1 cellular context compared by ENCODE assay signal in the genomic region with DNA sequence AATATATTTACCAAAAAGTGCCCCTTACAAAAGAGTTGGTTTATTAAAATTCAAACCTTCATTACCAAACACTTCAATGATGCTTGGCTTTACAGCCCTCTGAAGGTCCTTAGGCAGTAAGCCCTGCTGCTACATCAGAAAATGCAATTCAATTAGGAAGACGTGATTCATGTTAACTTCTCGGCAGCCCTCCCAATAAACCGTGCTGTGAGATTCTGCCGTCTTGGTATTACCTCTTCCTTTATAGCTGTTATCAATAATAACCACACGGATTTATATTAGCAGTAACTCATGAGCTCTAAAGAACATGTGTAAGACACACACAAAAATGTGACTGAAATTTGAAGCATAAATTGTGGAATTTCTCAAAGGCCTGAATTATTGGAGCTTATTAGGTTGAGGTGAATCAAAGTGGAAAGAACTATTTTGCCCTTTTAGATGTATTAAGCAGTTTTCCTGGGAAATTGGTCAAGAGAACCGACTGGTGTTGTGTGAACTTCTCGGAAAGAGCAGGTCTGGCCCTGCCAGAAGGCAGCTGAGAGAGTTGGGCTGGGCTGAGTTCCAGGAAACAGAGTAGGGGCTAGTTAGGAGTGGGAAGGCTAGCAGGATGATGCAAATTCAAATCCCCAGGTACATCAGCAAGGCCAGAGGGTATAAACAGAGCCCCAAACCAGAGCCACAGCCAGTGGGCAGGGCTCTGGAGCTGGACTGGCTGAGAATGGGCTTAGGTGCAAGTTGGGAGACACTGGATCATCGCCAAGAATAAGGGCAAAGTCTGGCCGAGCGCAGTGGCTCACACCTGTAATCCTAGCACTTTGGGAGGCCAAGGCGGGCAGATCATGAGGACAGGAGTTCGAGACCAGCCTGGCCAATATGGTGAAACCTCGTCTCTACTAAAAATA.
A peak's percentile ranks its signal among the peaks of the same experiment; 100 is the strongest.
TF ChIP-seq lines count a peak whose summit lies in the region.

No MANE protein-coding gene starts in this region.

TF ChIP-seq in HEK293, 187 proteins besides CTCF, POLR2A, EP300 and RAD21 (continued from another document):
- TF ChIP-seq, protein P1, sequence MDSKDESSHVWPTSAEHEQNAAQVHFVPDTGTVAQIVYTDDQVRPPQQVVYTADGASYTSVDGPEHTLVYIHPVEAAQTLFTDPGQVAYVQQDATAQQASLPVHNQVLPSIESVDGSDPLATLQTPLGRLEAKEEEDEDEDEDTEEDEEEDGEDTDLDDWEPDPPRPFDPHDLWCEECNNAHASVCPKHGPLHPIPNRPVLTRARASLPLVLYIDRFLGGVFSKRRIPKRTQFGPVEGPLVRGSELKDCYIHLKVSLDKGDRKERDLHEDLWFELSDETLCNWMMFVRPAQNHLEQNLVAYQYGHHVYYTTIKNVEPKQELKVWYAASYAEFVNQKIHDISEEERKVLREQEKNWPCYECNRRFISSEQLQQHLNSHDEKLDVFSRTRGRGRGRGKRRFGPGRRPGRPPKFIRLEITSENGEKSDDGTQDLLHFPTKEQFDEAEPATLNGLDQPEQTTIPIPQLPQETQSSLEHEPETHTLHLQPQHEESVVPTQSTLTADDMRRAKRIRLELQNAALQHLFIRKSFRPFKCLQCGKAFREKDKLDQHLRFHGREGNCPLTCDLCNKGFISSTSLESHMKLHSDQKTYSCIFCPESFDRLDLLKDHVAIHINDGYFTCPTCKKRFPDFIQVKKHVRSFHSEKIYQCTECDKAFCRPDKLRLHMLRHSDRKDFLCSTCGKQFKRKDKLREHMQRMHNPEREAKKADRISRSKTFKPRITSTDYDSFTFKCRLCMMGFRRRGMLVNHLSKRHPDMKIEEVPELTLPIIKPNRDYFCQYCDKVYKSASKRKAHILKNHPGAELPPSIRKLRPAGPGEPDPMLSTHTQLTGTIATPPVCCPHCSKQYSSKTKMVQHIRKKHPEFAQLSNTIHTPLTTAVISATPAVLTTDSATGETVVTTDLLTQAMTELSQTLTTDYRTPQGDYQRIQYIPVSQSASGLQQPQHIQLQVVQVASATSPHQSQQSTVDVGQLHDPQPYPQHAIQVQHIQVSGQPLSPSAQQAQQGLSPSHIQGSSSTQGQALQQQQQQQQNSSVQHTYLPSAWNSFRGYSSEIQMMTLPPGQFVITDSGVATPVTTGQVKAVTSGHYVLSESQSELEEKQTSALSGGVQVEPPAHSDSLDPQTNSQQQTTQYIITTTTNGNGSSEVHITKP (tag by site-specific recombination; IDR thresholded peaks at IDR 0.05): 0 out of 2 replicates have a peak, but pooled peaks have one; percentile 13
- TF ChIP-seq KLF7 (tag by site-specific recombination; IDR thresholded peaks at IDR 0.05; ENCODE audit: borderline replicate concordance): no peak
- TF ChIP-seq, protein P2, sequence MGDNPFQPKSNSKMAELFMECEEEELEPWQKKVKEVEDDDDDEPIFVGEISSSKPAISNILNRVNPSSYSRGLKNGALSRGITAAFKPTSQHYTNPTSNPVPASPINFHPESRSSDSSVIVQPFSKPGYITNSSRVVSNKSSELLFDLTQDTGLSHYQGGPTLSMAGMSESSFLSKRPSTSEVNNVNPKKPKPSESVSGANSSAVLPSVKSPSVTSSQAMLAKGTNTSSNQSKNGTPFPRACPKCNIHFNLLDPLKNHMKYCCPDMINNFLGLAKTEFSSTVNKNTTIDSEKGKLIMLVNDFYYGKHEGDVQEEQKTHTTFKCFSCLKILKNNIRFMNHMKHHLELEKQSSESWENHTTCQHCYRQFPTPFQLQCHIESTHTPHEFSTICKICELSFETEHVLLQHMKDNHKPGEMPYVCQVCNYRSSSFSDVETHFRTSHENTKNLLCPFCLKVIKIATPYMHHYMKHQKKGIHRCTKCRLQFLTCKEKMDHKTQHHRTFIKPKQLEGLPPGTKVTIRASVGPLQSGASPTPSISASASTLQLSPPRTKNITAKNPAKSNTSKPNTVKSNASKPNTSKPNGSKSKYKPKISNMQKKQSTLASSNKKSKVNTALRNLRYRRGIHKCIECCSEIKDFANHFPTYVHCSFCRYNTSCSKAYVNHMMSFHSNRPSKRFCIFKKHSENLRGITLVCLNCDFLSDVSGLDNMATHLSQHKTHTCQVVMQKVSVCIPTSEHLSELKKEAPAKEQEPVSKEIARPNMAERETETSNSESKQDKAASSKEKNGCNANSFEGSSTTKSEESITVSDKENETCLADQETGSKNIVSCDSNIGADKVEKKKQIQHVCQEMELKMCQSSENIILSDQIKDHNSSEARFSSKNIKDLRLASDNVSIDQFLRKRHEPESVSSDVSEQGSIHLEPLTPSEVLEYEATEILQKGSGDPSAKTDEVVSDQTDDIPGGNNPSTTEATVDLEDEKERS (tag by site-specific recombination; IDR thresholded peaks at IDR 0.05): no peak
- no peak for TF ChIP-seq ZNF791 (tag by site-specific recombination; IDR thresholded peaks at IDR 0.05)
- TF ChIP-seq ZNF350 (tag by site-specific recombination; IDR thresholded peaks at IDR 0.05): no peak
- no peak for TF ChIP-seq ZNF302 (tag by site-specific recombination; IDR thresholded peaks at IDR 0.05; ENCODE audit: low read depth)
- TF ChIP-seq ZIC2 (tag by site-specific recombination; IDR thresholded peaks at IDR 0.05): no peak
- TF ChIP-seq ZNF266 (tag by site-specific recombination; IDR thresholded peaks at IDR 0.05; ENCODE audit: low read depth): no peak
- no peak for TF ChIP-seq ZNF394 (tag by site-specific recombination; IDR thresholded peaks at IDR 0.05; ENCODE audit: borderline replicate concordance)
- no peak for TF ChIP-seq ZNF366 (tag by site-specific recombination; conservative IDR thresholded peaks at IDR 0.05)
- TF ChIP-seq, protein P3, sequence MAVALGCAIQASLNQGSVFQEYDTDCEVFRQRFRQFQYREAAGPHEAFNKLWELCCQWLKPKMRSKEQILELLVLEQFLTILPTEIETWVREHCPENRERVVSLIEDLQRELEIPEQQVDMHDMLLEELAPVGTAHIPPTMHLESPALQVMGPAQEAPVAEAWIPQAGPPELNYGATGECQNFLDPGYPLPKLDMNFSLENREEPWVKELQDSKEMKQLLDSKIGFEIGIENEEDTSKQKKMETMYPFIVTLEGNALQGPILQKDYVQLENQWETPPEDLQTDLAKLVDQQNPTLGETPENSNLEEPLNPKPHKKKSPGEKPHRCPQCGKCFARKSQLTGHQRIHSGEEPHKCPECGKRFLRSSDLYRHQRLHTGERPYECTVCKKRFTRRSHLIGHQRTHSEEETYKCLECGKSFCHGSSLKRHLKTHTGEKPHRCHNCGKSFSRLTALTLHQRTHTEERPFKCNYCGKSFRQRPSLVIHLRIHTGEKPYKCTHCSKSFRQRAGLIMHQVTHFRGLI (tag by site-specific recombination; IDR thresholded peaks at IDR 0.05): peak; percentile 65; the same call in 1 of the 2 replicates
- TF ChIP-seq ZFHX2 (tag by site-specific recombination; conservative IDR thresholded peaks at IDR 0.05): peak; percentile 20; the same call in 1 of the 2 replicates
- no peak for TF ChIP-seq ZNF560 (tag by site-specific recombination; IDR thresholded peaks at IDR 0.05; ENCODE audit: borderline replicate concordance)
